2 cellular contexts compared by ENCODE assay signal in the genomic region with DNA sequence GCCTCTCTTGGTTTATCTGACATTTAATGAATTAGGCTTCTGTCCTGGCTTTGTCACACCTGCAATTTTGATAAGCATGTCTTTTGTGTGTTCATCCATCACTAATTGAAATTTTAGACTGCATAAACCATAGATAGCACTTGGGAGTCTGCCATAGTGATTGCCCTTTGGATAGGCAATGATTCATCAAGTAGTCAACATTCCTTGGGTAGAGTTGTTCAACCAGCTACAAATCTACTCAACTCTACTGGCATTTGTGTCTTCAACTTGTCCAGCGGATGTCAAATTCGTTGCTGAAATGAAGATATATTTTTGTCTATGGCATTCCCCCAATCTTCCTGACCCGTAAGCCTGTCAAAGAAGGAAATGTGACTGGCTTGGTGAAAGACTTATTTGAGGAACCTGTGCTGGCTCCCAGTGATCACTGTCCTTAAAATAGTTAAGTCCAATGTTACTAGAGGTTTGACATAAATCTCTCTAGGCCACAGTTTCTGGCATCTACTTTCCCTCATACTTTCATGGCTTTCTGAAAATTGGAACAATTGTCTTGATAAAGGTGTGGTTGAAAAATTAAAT.
A peak's percentile ranks its signal among the peaks of the same experiment; 100 is the strongest.
TF ChIP-seq lines count a peak whose summit lies in the region.

No MANE protein-coding gene starts in this region.

TF ChIP-seq in A549, 52 proteins besides CTCF, POLR2A, EP300 and RAD21:
- TF ChIP-seq, protein P1, sequence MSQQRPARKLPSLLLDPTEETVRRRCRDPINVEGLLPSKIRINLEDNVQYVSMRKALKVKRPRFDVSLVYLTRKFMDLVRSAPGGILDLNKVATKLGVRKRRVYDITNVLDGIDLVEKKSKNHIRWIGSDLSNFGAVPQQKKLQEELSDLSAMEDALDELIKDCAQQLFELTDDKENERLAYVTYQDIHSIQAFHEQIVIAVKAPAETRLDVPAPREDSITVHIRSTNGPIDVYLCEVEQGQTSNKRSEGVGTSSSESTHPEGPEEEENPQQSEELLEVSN (IDR thresholded peaks at IDR 0.05; ENCODE audit: borderline replicate concordance, low read depth), result no peak
- TF ChIP-seq, protein P2, sequence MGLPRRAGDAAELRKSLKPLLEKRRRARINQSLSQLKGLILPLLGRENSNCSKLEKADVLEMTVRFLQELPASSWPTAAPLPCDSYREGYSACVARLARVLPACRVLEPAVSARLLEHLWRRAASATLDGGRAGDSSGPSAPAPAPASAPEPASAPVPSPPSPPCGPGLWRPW (IDR thresholded peaks at IDR 0.05), result no peak
- no peak for TF ChIP-seq ZNF302 (CRISPR knock-in tag; IDR thresholded peaks at IDR 0.05)
- no peak for TF ChIP-seq NR3C1 (IDR thresholded peaks at IDR 0.05)
- no peak for TF ChIP-seq RCOR1 (IDR thresholded peaks at IDR 0.05; ENCODE audit: low read depth, low read length)
- TF ChIP-seq KDM1A (IDR thresholded peaks at IDR 0.05; ENCODE audit: low read depth), result no peak
- TF ChIP-seq FOSL2 (IDR thresholded peaks at IDR 0.05), result no peak
- no peak for TF ChIP-seq FOSL2 (CRISPR knock-in tag; IDR thresholded peaks at IDR 0.05)
- no peak for TF ChIP-seq PHF8 (IDR thresholded peaks at IDR 0.05; ENCODE audit: borderline replicate concordance, low read depth)
- no peak for TF ChIP-seq JUNB (IDR thresholded peaks at IDR 0.05)
- TF ChIP-seq, protein P3, sequence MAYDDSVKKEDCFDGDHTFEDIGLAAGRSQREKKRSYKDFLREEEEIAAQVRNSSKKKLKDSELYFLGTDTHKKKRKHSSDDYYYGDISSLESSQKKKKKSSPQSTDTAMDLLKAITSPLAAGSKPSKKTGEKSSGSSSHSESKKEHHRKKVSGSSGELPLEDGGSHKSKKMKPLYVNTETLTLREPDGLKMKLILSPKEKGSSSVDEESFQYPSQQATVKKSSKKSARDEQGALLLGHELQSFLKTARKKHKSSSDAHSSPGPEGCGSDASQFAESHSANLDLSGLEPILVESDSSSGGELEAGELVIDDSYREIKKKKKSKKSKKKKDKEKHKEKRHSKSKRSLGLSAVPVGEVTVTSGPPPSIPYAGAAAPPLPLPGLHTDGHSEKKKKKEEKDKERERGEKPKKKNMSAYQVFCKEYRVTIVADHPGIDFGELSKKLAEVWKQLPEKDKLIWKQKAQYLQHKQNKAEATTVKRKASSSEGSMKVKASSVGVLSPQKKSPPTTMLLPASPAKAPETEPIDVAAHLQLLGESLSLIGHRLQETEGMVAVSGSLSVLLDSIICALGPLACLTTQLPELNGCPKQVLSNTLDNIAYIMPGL (CRISPR knock-in tag; IDR thresholded peaks at IDR 0.05; ENCODE audit: borderline replicate concordance), result no peak

TF ChIP-seq in HCT116, 20 proteins besides CTCF, POLR2A, EP300 and RAD21 (continued from another document):
- TF ChIP-seq, protein P4, sequence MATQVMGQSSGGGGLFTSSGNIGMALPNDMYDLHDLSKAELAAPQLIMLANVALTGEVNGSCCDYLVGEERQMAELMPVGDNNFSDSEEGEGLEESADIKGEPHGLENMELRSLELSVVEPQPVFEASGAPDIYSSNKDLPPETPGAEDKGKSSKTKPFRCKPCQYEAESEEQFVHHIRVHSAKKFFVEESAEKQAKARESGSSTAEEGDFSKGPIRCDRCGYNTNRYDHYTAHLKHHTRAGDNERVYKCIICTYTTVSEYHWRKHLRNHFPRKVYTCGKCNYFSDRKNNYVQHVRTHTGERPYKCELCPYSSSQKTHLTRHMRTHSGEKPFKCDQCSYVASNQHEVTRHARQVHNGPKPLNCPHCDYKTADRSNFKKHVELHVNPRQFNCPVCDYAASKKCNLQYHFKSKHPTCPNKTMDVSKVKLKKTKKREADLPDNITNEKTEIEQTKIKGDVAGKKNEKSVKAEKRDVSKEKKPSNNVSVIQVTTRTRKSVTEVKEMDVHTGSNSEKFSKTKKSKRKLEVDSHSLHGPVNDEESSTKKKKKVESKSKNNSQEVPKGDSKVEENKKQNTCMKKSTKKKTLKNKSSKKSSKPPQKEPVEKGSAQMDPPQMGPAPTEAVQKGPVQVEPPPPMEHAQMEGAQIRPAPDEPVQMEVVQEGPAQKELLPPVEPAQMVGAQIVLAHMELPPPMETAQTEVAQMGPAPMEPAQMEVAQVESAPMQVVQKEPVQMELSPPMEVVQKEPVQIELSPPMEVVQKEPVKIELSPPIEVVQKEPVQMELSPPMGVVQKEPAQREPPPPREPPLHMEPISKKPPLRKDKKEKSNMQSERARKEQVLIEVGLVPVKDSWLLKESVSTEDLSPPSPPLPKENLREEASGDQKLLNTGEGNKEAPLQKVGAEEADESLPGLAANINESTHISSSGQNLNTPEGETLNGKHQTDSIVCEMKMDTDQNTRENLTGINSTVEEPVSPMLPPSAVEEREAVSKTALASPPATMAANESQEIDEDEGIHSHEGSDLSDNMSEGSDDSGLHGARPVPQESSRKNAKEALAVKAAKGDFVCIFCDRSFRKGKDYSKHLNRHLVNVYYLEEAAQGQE (IDR thresholded peaks at IDR 0.05; ENCODE audit: low read depth), result no peak
- TF ChIP-seq, protein P5, sequence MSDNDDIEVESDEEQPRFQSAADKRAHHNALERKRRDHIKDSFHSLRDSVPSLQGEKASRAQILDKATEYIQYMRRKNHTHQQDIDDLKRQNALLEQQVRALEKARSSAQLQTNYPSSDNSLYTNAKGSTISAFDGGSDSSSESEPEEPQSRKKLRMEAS (IDR thresholded peaks at IDR 0.05), result no peak
- TF ChIP-seq SP1 (IDR thresholded peaks at IDR 0.05; ENCODE audit: low read depth) (no peak), TCF7L2 (IDR thresholded peaks at IDR 0.05; ENCODE audit: borderline replicate concordance, extremely low read depth, insufficient read depth, insufficient read length) (no peak), ZFX (IDR thresholded peaks at IDR 0.05) (no peak), JUND (IDR thresholded peaks at IDR 0.05) (peak; percentile 18; the same call in 1 of the 2 replicates), EZH2phosphoT487 (IDR thresholded peaks at IDR 0.05; ENCODE audit: borderline replicate concordance) (no peak), CEBPB (IDR thresholded peaks at IDR 0.05; ENCODE audit: low read depth) (no peak), ELF1 (IDR thresholded peaks at IDR 0.05; ENCODE audit: borderline replicate concordance, low read depth) (no peak), YY1 (IDR thresholded peaks at IDR 0.05; ENCODE audit: extremely low read depth, insufficient replicate concordance, low read depth, low read length) (no peak)
